Comparison of ENCODE assay signal across 26 cellular contexts in genomic region chr6:116282698-116283097, GRCh38.
"Had no signal": no experiment of that assay in that cellular context is flagged by ENCODE, and none has a peak within 500 bp of the region (broad histone marks: within the 10 kb centered on the region; RNA-seq: fewer than 3 reads in every experiment).

No MANE protein-coding gene starts in this region.

- H3K9me3 ChIP-seq: adrenal gland, breast epithelium had no signal

- H3K27ac Mint-ChIP-seq: activated CD4-positive, alpha-beta T cell treated with anti-CD3 and anti-CD28 coated beads for 36 hours; activated CD8-positive, alpha-beta T cell treated with anti-CD3 and anti-CD28 coated beads for 36 hours; activated naive CD8-positive, alpha-beta T cell treated with anti-CD3 and anti-CD28 coated beads, Interleukin-2, amount 10 ng/mL, durations not matched to agents 7 days and 5 days; activated T-cell treated with anti-CD3 and anti-CD28 coated beads, Interleukin-2, amount 50 U/mL, for 72 hours had no signal

- H3K27me3 Mint-ChIP-seq: activated CD4-positive, alpha-beta T cell treated with anti-CD3 and anti-CD28 coated beads for 36 hours; activated CD8-positive, alpha-beta T cell treated with anti-CD3 and anti-CD28 coated beads for 36 hours; activated naive CD8-positive, alpha-beta T cell treated with anti-CD3 and anti-CD28 coated beads, Interleukin-2, amount 10 ng/mL, durations not matched to agents 7 days and 5 days had no signal

- H3K9me3 Mint-ChIP-seq: activated CD8-positive, alpha-beta T cell treated with anti-CD3 and anti-CD28 coated beads for 36 hours; activated naive CD8-positive, alpha-beta T cell treated with anti-CD3 and anti-CD28 coated beads, Interleukin-2, amount 10 ng/mL, durations not matched to agents 7 days and 5 days; activated T-cell treated with anti-CD3 and anti-CD28 coated beads, Interleukin-2, amount 50 U/mL, for 72 hours had no signal

- DNase-seq: activated CD4-positive, alpha-beta T cell treated with anti-CD3 and anti-CD28 coated beads for 36 hours; activated CD4-positive, alpha-beta T cell treated with anti-CD3 and anti-CD28 coated beads, Interleukin-2, amount 50 U/mL, for 1 hour; activated CD8-positive, alpha-beta memory T cell treated with anti-CD3 and anti-CD28 coated beads, Interleukin-2, amount 50 U/mL, for 4 hours; activated CD8-positive, alpha-beta T cell treated with anti-CD3 and anti-CD28 coated beads for 36 hours; activated naive CD4-positive, alpha-beta T cell treated with anti-CD3 and anti-CD28 coated beads, Interleukin-2, amount 50 U/mL, for 16 hours; activated naive CD8-positive, alpha-beta T cell treated with anti-CD3 and anti-CD28 coated beads, Interleukin-2, amount 10 ng/mL, durations not matched to agents 7 days and 5 days; activated T-cell treated with anti-CD3 and anti-CD28 coated beads, Interleukin-2, amount 50 U/mL, for 72 hours; adrenal gland; anterior cingulate cortex; caudate nucleus; MM.1S; NCI-H1105 treated with DMSO at 0.1 percent for 48 hours; NCI-H146; NCI-H187 treated with DMSO at 0.1 percent for 48 hours; NCI-H2171; NCI-H2227 treated with DMSO at 0.1 percent for 48 hours; NCI-H446 treated with DMSO at 0.1 percent for 48 hours; NCI-H524 treated with DMSO at 0.1 percent for 48 hours; NCI-H774; NK-92 treated with Interleukin-12 subunit alpha and Interleukin-12 subunit beta, amount 100 ng/mL, for 24 hours; PC-3; SHP77 treated with DMSO at 0.1 percent for 48 hours; T-helper 2 cell; T1000 had no signal

- H3K4me3 Mint-ChIP-seq: activated CD4-positive, alpha-beta T cell treated with anti-CD3 and anti-CD28 coated beads for 36 hours; activated CD8-positive, alpha-beta T cell treated with anti-CD3 and anti-CD28 coated beads for 36 hours; activated naive CD8-positive, alpha-beta T cell treated with anti-CD3 and anti-CD28 coated beads, Interleukin-2, amount 10 ng/mL, durations not matched to agents 7 days and 5 days had no signal

- H3K36me3 ChIP-seq: adrenal gland, breast epithelium had no signal

- H3K27ac ChIP-seq: adrenal gland, breast epithelium, VCaP had no signal

- H3K4me3 ChIP-seq: adrenal gland, breast epithelium had no signal

- H3K27me3 ChIP-seq: adrenal gland, breast epithelium had no signal
